ENCODE assay signal across 18 cellular contexts in genomic region chr7:144519900-144520299, GRCh38.
"Had no signal": no experiment of that assay in that cellular context is flagged by ENCODE, and none has a peak within 500 bp of the region (broad histone marks: within the 10 kb centered on the region; RNA-seq: fewer than 3 reads in every experiment).

No MANE protein-coding gene starts in this region.

- H3K27me3 ChIP-seq: hepatocyte, upper lobe of left lung had no signal

- H3K9ac ChIP-seq: SK-N-SH had no signal

- H3K79me2 ChIP-seq: hepatocyte had no signal

- H2AFZ ChIP-seq: hepatocyte had no signal

- H3K9me3 ChIP-seq: left ventricle myocardium inferior, SK-N-SH, thoracic aorta, upper lobe of left lung had no signal

- H3K9me2 ChIP-seq: SK-N-SH had no signal

- H3K36me3 ChIP-seq: left ventricle myocardium inferior, thoracic aorta, upper lobe of left lung had no signal

- H3K4me3 ChIP-seq: hepatocyte, left ventricle myocardium inferior, thoracic aorta, upper lobe of left lung had no signal

- H3K4me2 ChIP-seq: hepatocyte, SK-N-SH had no signal

- H3K4me1 ChIP-seq: upper lobe of left lung had no signal

- DNase-seq: activated CD4-positive, alpha-beta T cell treated with anti-CD3 and anti-CD28 coated beads, Interleukin-2, amount 10 ng/mL, durations not matched to agents 7 days and 5 days; activated CD8-positive, alpha-beta memory T cell treated with anti-CD3 and anti-CD28 coated beads, Interleukin-2, amount 10 ng/mL, durations not matched to agents 7 days and 5 days; activated CD8-positive, alpha-beta T cell treated with anti-CD3 and anti-CD28 coated beads for 36 hours; activated T-cell treated with anti-CD3 and anti-CD28 coated beads for 4 hours; effector CD8-positive, alpha-beta T cell; foreskin melanocyte; glutamatergic neuron; immature natural killer cell; kidney glomerular epithelial cell; left ventricle myocardium inferior; retina; SK-N-SH; stimulated activated CD4-positive, alpha-beta T cell treated with anti-CD3 and anti-CD28 coated beads, Interleukin-2, amount 100 ng/mL, for 48 hours; stimulated activated naive CD4-positive, alpha-beta T cell; upper lobe of left lung had no signal

- H3K27ac ChIP-seq: hepatocyte, left ventricle myocardium inferior, thoracic aorta, upper lobe of left lung, VCaP had no signal
